8 cellular contexts compared by ENCODE assay signal in the genomic region with DNA sequence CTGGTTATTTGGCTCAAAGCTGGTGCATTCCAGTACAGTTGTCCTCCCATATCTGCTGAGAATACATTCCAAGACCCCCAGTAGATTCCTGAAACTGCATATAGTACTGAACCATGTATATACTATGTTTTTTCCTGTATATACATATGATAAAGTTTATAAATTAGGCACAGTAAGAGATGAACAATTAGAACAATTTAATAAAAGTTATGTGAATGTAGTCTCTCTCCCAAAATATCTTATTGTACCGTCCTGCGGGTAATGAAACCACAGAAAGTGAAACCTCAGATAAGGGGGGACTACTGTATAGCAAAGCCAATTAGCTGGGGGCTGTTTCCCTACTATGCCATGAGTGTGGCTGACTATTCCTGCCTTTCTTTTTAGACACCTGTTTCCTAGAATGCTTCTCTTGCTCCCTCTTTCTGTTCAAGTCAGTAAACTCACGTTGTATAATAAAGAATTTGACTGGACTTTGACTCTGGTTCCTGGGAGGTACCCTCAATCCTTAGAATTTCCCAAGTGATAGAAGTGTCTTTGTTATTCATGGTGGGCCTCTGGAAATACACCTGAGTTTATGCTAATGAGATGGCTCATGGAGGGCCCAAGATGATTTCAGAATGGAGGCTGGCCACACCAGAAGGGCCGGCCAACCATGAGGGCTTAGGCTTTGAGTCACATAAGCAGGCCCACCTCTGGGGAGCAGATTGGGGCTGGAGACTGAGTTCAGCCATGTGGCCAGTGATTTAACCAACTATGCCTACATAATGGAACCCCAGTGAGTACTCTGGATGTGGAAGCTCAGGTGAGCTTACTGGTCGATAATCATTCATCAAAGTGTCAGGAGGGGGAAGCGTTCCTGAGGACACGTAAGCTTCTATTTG. TPM values are rescaled to one million over a fixed set of nuclear protein-coding genes. Genes with fewer than 3 reads are reported as not detected.
DNase-seq lines count a peak whose midpoint lies in the region; ATAC-seq and TF ChIP-seq lines count a peak whose summit lies in the region.

No MANE protein-coding gene starts in this region.

- H3F3A ChIP-seq in SK-N-SH (replicated peaks; ENCODE audit: insufficient read depth), result no peaks in the 10 kb centered on the region

- intact Hi-C loops in esophagus squamous epithelium (cut with DNase I), result no loop called here

- no peak for TF ChIP-seq RAD21 in SK-N-SH (IDR thresholded peaks at IDR 0.05; ENCODE audit: low read length)

- H3K4me2 ChIP-seq in SK-N-SH, result peak overlapping the region; percentile 94; the same call in 1 of the 2 replicates

- H3K4me3 ChIP-seq in SK-N-SH (ENCODE audit: low read depth in 2 of 2, low read length in 1 of 2) (peak overlapping the region; percentile 91 to 97), SJCRH30 (peak overlapping the region; percentile 74), esophagus squamous epithelium (peak overlapping the region; percentile 69 to 98 (median 89)), skeletal muscle cell (ENCODE audit: low read depth, low read length) (peak overlapping the region; percentile 98)

- no peak for TF ChIP-seq EP300 in SK-N-SH (IDR thresholded peaks at IDR 0.05; ENCODE audit: borderline replicate concordance in 1 of 2, low read depth in 1 of 2, low read length in 1 of 2)

- peak overlapping the region; percentile 94 for H2AFZ ChIP-seq in SK-N-SH (ENCODE audit: low read depth)

- no peak for ATAC-seq in SK-N-SH treated with all-trans-retinoic acid at 6 μM for 48 hours
- ATAC-seq in HG03025 (IDR thresholded peaks at IDR 0.05; ENCODE audit: low FRiP score, unreplicated experiment), result no peak
- ATAC-seq in GM21619 (IDR thresholded peaks at IDR 0.05; ENCODE audit: unreplicated experiment), result no peak

- H3K79me2 ChIP-seq in SK-N-SH (ENCODE audit: insufficient read depth), result peaks cover 5% of the 10 kb centered on the region; the same call in 1 of the 2 replicates

- no peaks in the 10 kb centered on the region for H4K20me1 ChIP-seq in SK-N-SH (ENCODE audit: insufficient read depth)

- H3K36me3 ChIP-seq in SK-N-SH (replicated peaks in 1 of 2; ENCODE audit: control insufficient read depth in 1 of 2, insufficient read depth in 2 of 2, low read length in 1 of 2) (peaks cover 12 to 16% of the 10 kb centered on the region in 2 experiments), SJCRH30 (no peaks in the 10 kb centered on the region), esophagus squamous epithelium (peaks cover 0 to 19% (median 0%) of the 10 kb centered on the region in 3 donors)

- peaks cover 0 to 4% of the 10 kb centered on the region in 2 experiments; a peak in 3 of 4 replicates for H3K4me1 ChIP-seq in SK-N-SH (ENCODE audit: control insufficient read depth in 1 of 2, insufficient read depth in 2 of 2, low read depth in 1 of 2, low read length in 1 of 2)
- peaks cover 6% of the 10 kb centered on the region; the same call in 1 of the 2 replicates for H3K4me1 ChIP-seq in SJCRH30
- H3K4me1 ChIP-seq in esophagus squamous epithelium, result peaks cover 0 to 18% (median 3%) of the 10 kb centered on the region in 3 donors

- DNase-seq in SK-N-SH, result no peak
- DNase-seq in SJCRH30, result peak in 1 of 2 experiments; percentile 24
- no peak for DNase-seq in esophagus squamous epithelium (lab: John Stamatoyannopoulos, UW)
- DNase-seq in skeletal muscle cell (ENCODE audit: low read depth), result no peak
- DNase-seq in GM13977 (ENCODE audit: low spot score), result no peak

- 97% methylated on average over 7 of the region's 7 CpGs for WGBS in SK-N-SH (ENCODE audit: low lambda C conversion rate)
- WGBS in esophagus squamous epithelium, 2 donors, result 70 to 82% methylated on average over 6 to 7 of the region's 7 CpGs

- POLR2A ChIA-PET in SK-N-SH (lab: Yijun Ruan, JAX), result interaction anchor here (1.3 kb wide), 1 partner anchor 37 kb away, joined by 7 read pairs; a partner anchor contains a TSS

- CTCF ChIA-PET in SK-N-SH (lab: Yijun Ruan, JAX), result interaction anchor here (0.6 to 1.0 kb wide), 2 partner anchors 9 to 150 kb away, joined by 3 to 4 read pairs; no protein-coding TSS in a partner anchor

- no peak for TF ChIP-seq POLR2A in esophagus squamous epithelium (IDR thresholded peaks at IDR 0.05)

- peak overlapping the region; percentile 32; the same call in 1 of the 2 replicates for H3K9ac ChIP-seq in SK-N-SH

- TF ChIP-seq CTCF in SK-N-SH (IDR thresholded peaks at IDR 0.05) (no peak), esophagus squamous epithelium (IDR thresholded peaks at IDR 0.05) (no peak), GM13977 (IDR thresholded peaks at IDR 0.05; ENCODE audit: extremely low read depth, insufficient read depth, missing control alignments) (no peak)

- no peaks in the 10 kb centered on the region for H3K9me2 ChIP-seq in SK-N-SH

- peak overlapping the region; percentile 73 to 81 for H3K27ac ChIP-seq in SK-N-SH (ENCODE audit: low read depth in 2 of 2, low read length in 1 of 2)
- peak overlapping the region; percentile 78 for H3K27ac ChIP-seq in SJCRH30
- H3K27ac ChIP-seq in esophagus squamous epithelium, result peak overlapping the region; percentile 90 to 95 (median 92)

- in situ Hi-C loops in GM13977 (cut with MboI; ENCODE audit: low pct_unique_long_range_greater_than_20kb, low sequenced_read_pairs, unreplicated experiment), result no loop called here

- H3K27me3 ChIP-seq in SK-N-SH (ENCODE audit: insufficient read depth) (no peaks in the 10 kb centered on the region), SJCRH30 (no peaks in the 10 kb centered on the region), esophagus squamous epithelium (no peaks in the 10 kb centered on the region)

- H3K9me3 ChIP-seq in SK-N-SH (no peaks in the 10 kb centered on the region), SJCRH30 (replicated peaks) (no peaks in the 10 kb centered on the region), esophagus squamous epithelium (no peaks in the 10 kb centered on the region)

TF ChIP-seq in SK-N-SH, 30 proteins besides CTCF, POLR2A, EP300 and RAD21 (continues in another document):
- TF ChIP-seq RCOR1 (IDR thresholded peaks at IDR 0.05; ENCODE audit: low read length) (no peak), MEF2A (IDR thresholded peaks at IDR 0.05; ENCODE audit: borderline replicate concordance, low read depth) (no peak)

TF ChIP-seq in SK-N-SH treated with all-trans-retinoic acid at 6 μM for 48 hours, 23 proteins besides CTCF, POLR2A, EP300 and RAD21:
- no peak for TF ChIP-seq ZNF8 (CRISPR knock-in tag; IDR thresholded peaks at IDR 0.05)
- TF ChIP-seq, protein P1, sequence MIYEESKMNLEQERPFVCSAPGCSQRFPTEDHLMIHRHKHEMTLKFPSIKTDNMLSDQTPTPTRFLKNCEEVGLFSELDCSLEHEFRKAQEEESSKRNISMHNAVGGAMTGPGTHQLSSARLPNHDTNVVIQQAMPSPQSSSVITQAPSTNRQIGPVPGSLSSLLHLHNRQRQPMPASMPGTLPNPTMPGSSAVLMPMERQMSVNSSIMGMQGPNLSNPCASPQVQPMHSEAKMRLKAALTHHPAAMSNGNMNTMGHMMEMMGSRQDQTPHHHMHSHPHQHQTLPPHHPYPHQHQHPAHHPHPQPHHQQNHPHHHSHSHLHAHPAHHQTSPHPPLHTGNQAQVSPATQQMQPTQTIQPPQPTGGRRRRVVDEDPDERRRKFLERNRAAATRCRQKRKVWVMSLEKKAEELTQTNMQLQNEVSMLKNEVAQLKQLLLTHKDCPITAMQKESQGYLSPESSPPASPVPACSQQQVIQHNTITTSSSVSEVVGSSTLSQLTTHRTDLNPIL (CRISPR knock-in tag; IDR thresholded peaks at IDR 0.05; ENCODE audit: low read depth), result no peak
- TF ChIP-seq ZNF70 (CRISPR knock-in tag; IDR thresholded peaks at IDR 0.05), result no peak
- TF ChIP-seq, protein P2, sequence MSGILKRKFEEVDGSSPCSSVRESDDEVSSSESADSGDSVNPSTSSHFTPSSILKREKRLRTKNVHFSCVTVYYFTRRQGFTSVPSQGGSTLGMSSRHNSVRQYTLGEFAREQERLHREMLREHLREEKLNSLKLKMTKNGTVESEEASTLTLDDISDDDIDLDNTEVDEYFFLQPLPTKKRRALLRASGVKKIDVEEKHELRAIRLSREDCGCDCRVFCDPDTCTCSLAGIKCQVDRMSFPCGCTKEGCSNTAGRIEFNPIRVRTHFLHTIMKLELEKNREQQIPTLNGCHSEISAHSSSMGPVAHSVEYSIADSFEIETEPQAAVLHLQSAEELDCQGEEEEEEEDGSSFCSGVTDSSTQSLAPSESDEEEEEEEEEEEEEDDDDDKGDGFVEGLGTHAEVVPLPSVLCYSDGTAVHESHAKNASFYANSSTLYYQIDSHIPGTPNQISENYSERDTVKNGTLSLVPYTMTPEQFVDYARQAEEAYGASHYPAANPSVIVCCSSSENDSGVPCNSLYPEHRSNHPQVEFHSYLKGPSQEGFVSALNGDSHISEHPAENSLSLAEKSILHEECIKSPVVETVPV (CRISPR knock-in tag; IDR thresholded peaks at IDR 0.05), result no peak
- TF ChIP-seq SNAI2 (CRISPR knock-in tag; IDR thresholded peaks at IDR 0.05), result no peak
- TF ChIP-seq TCF4 (CRISPR knock-in tag; IDR thresholded peaks at IDR 0.05; ENCODE audit: borderline replicate concordance), result no peak
- no peak for TF ChIP-seq OSR1 (CRISPR knock-in tag; IDR thresholded peaks at IDR 0.05)
- no peak for TF ChIP-seq RARB (CRISPR knock-in tag; IDR thresholded peaks at IDR 0.05)

RNA-seq across cellular contexts. Expression of a gene that starts 0.7 kb away (rescaled TPM):
- polyA plus RNA-seq in SK-N-SH (2012; rRNA removed), result 4.2 and 4.4 TPM in 2 replicates
- polyA plus RNA-seq in SK-N-SH (2012; cell fraction: cytosol; rRNA removed), result 6.4 and 6.6 TPM in 2 replicates
- 0.68 and 1.5 TPM in 2 replicates for polyA plus RNA-seq in SK-N-SH (2012; cell fraction: nucleus; rRNA removed)
- 13.3 and 13.4 TPM in 2 replicates for total RNA-seq in SJCRH30 (2014; rRNA removed; shearing (Covaris generic))
- 10 to 100 TPM in 2 of 4 donors, 1 to 10 TPM in 2; 4.1 to 12.4 (median 9.0) TPM for total RNA-seq in esophagus squamous epithelium

RNA-seq across cellular contexts. Expression of a gene that starts 37.5 kb away (rescaled TPM):
- polyA plus RNA-seq in SK-N-SH (2012; rRNA removed), result 60.8 and 67.1 TPM in 2 replicates
- 72.8 and 96.1 TPM in 2 replicates for polyA plus RNA-seq in SK-N-SH (2012; cell fraction: cytosol; rRNA removed)
- 17.3 and 28.8 TPM in 2 replicates for polyA plus RNA-seq in SK-N-SH (2012; cell fraction: nucleus; rRNA removed)
- 64.3 and 72.5 TPM in 2 replicates for total RNA-seq in SJCRH30 (2014; rRNA removed; shearing (Covaris generic))
- 10 to 100 TPM; 18.6 to 67.3 (median 56.3) TPM for total RNA-seq in esophagus squamous epithelium
